Comparison of ENCODE assay signal across 29 cellular contexts in the genomic region with DNA sequence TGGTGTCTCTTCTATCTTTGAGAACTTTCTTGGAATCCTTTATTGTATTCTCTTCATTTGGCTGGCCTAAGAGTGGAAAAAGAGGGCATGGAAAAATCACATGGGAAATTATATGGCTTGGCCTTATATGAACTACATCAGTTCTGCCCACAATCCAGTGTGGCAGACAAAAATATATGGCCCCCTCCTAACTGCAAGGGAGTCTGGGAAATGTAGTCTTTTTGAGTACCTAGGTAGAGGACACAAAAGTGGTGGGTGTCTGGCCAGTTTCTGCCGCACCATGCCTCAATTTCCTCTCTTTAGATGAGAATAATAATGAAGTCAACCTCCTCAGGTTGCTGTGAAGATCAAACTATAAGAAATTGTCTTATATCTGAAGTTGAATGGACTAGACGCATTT.
"Had no signal": no experiment of that assay in that cellular context is flagged by ENCODE, and none has a peak within 500 bp of the region (broad histone marks: within the 10 kb centered on the region; RNA-seq: fewer than 3 reads in every experiment).

No MANE protein-coding gene starts in this region.

- H3K4me2 ChIP-seq: hepatocyte, neural progenitor cell, smooth muscle cell had no signal

- H3K27ac ChIP-seq: esophagus muscularis mucosa, foreskin keratinocyte, gastroesophageal sphincter, heart left ventricle, hepatocyte, left lung, neural progenitor cell, parathyroid adenoma, suprapubic skin, transverse colon, upper lobe of right lung, uterus had no signal

- H3K4me1 ChIP-seq: esophagus muscularis mucosa, foreskin keratinocyte, gastroesophageal sphincter, heart left ventricle, left lung, neural progenitor cell, suprapubic skin, transverse colon, upper lobe of right lung had no signal

- ATAC-seq: foreskin keratinocyte; gastroesophageal sphincter; heart left ventricle; left cardiac atrium; left lung; mucosa of descending colon; sciatic nerve; stimulated activated naive CD8-positive, alpha-beta T cell treated with anti-CD3 and anti-CD28 coated beads, Interleukin-15, amount 100 ng/mL, for 72 hours; upper lobe of right lung had no signal

- H3K9me3 Mint-ChIP-seq: mesothelial cell of epicardium; naive B cell; nephron; neural progenitor cell; stimulated activated naive CD8-positive, alpha-beta T cell treated with anti-CD3 and anti-CD28 coated beads, Interleukin-15, amount 100 ng/mL, for 72 hours had no signal

- H3K27me3 Mint-ChIP-seq: progenitor cell of endocrine pancreas; stimulated activated naive CD8-positive, alpha-beta T cell treated with anti-CD3 and anti-CD28 coated beads, Interleukin-15, amount 100 ng/mL, for 72 hours had no signal

- H3K27me3 ChIP-seq: esophagus muscularis mucosa, foreskin keratinocyte, gastroesophageal sphincter, heart left ventricle, hepatocyte, left lung, neural progenitor cell, suprapubic skin, transverse colon, upper lobe of right lung, uterus had no signal

- H3K4me3 Mint-ChIP-seq: mesothelial cell of epicardium; naive B cell; nephron; neural progenitor cell; stimulated activated naive CD8-positive, alpha-beta T cell treated with anti-CD3 and anti-CD28 coated beads, Interleukin-15, amount 100 ng/mL, for 72 hours had no signal

- H3K79me2 ChIP-seq: hepatocyte, parathyroid adenoma had no signal

- DNase-seq: dermis blood vessel endothelial cell; effector memory CD4-positive, alpha-beta T cell; foreskin keratinocyte; heart left ventricle; left cardiac atrium; left lung; mesenchymal stem cell; mucosa of descending colon; naive B cell; stimulated activated CD4-positive, alpha-beta T cell treated with anti-CD3 and anti-CD28 coated beads, Interleukin-12 subunit alpha, Interleukin-12 subunit beta, amount 100 ng/mL, for 4 hours; stimulated activated CD4-positive, alpha-beta T cell treated with anti-CD3 and anti-CD28 coated beads, Interleukin-1b, Interleukin-23, amount 100 ng/mL, for 48 hours; stimulated activated CD4-positive, alpha-beta T cell treated with anti-CD3 and anti-CD28 coated beads, Interleukin-4, amount 100 ng/mL, for 1 hour; stimulated activated CD8-positive, alpha-beta memory T cell treated with anti-CD3 and anti-CD28 coated beads, Interleukin-4, amount 100 ng/mL, for 48 hours; stimulated activated naive CD4-positive, alpha-beta T cell; stimulated activated naive CD8-positive, alpha-beta T cell treated with anti-CD3 and anti-CD28 coated beads, Interleukin-15, amount 100 ng/mL, for 72 hours; transverse colon; upper lobe of right lung; uterus had no signal

- H2AFZ ChIP-seq: hepatocyte, neural progenitor cell, parathyroid adenoma had no signal

- H3K27ac Mint-ChIP-seq: mesothelial cell of epicardium; neural progenitor cell; progenitor cell of endocrine pancreas; stimulated activated naive CD8-positive, alpha-beta T cell treated with anti-CD3 and anti-CD28 coated beads, Interleukin-15, amount 100 ng/mL, for 72 hours had no signal

- H3K9me3 ChIP-seq: esophagus muscularis mucosa, gastroesophageal sphincter, heart left ventricle, left lung, mucosa of descending colon, suprapubic skin, transverse colon, upper lobe of right lung, uterus had no signal

- H3K9ac ChIP-seq: neural progenitor cell, parathyroid adenoma had no signal

- H3K4me3 ChIP-seq: esophagus muscularis mucosa, gastroesophageal sphincter, heart left ventricle, hepatocyte, left lung, mucosa of descending colon, neural progenitor cell, smooth muscle cell, suprapubic skin, transverse colon, upper lobe of right lung, uterus had no signal

- H3K36me3 ChIP-seq: esophagus muscularis mucosa, gastroesophageal sphincter, heart left ventricle, left lung, neural progenitor cell, suprapubic skin, transverse colon, upper lobe of right lung, uterus had no signal

- H3K4me1 Mint-ChIP-seq: naive B cell; stimulated activated naive CD8-positive, alpha-beta T cell treated with anti-CD3 and anti-CD28 coated beads, Interleukin-15, amount 100 ng/mL, for 72 hours had no signal

- H3K36me3 Mint-ChIP-seq: mesothelial cell of epicardium, naive B cell, neural progenitor cell had no signal
